In genomic region chr7:19587291-19587690, GRCh38 we compare ENCODE assay signal across 11 cellular contexts.
DNase-seq lines count a peak whose midpoint lies in the region; ATAC-seq and TF ChIP-seq lines count a peak whose summit lies in the region.
"Had no signal": no experiment of that assay in that cellular context is flagged by ENCODE, and none has a peak within 500 bp of the region (broad histone marks: within the 10 kb centered on the region; RNA-seq: fewer than 3 reads in every experiment).

No MANE protein-coding gene starts in this region.

- H3K36me3 ChIP-seq in DOHH2 (ENCODE audit: control insufficient read depth, low read length): no peaks in the 10 kb centered on the region
- no peaks in the 10 kb centered on the region for H3K36me3 ChIP-seq in tibial artery
- H3K36me3 ChIP-seq: BLaER1 treated with 17β-estradiol and CSF1 and Interleukin-3, amounts not matched to agents 10 nM and 100 nM had no signal

- ATAC-seq in GM19023 (IDR thresholded peaks at IDR 0.05; ENCODE audit: unreplicated experiment): peak; percentile 52
- ATAC-seq in HG02973 (IDR thresholded peaks at IDR 0.05; ENCODE audit: unreplicated experiment): peak; percentile 60
- no peak for ATAC-seq in HG02798 (IDR thresholded peaks at IDR 0.05; ENCODE audit: poor library complexity, unreplicated experiment)

- H3K4me3 ChIP-seq in DOHH2 (ENCODE audit: low read length): no peak overlapping the region
- H3K4me3 ChIP-seq in tibial artery: no peak overlapping the region
- H3K4me3 ChIP-seq: BLaER1 treated with 17β-estradiol and CSF1 and Interleukin-3, amounts not matched to agents 10 nM and 100 nM had no signal

- TF ChIP-seq CTCF in DOHH2 (IDR thresholded peaks at IDR 0.05; ENCODE audit: low read depth, low read length, poor library complexity, severe bottlenecking) (peak; percentile 19), tibial artery (IDR thresholded peaks at IDR 0.05) (no peak)

- intact Hi-C loops in tibial artery (cut with DNase I; ENCODE audit: low total_unique reads): no loop called here

- H3K27me3 ChIP-seq in DOHH2 (ENCODE audit: control insufficient read depth, low read length): no peaks in the 10 kb centered on the region
- no peaks in the 10 kb centered on the region for H3K27me3 ChIP-seq in tibial artery
- H3K27me3 ChIP-seq: BLaER1 treated with 17β-estradiol and CSF1 and Interleukin-3, amounts not matched to agents 10 nM and 100 nM had no signal

- H3K9me3 ChIP-seq in DOHH2 (ENCODE audit: control insufficient read depth, insufficient read depth, low read length): no peaks in the 10 kb centered on the region
- no peaks in the 10 kb centered on the region for H3K9me3 ChIP-seq in tibial artery
- H3K9me3 ChIP-seq: BLaER1 treated with 17β-estradiol and CSF1 and Interleukin-3, amounts not matched to agents 10 nM and 100 nM had no signal

- H3K9me2 ChIP-seq in DOHH2 (replicated peaks; ENCODE audit: control insufficient read depth, low read length): no peaks in the 10 kb centered on the region

- H3K79me2 ChIP-seq in DOHH2 (ENCODE audit: control insufficient read depth, low read length): no peaks in the 10 kb centered on the region

- no peaks in the 10 kb centered on the region for H3F3A ChIP-seq in DOHH2 (ENCODE audit: control insufficient read depth, insufficient read depth)

- no peaks in the 10 kb centered on the region for H4K20me1 ChIP-seq in DOHH2 (ENCODE audit: control insufficient read depth, insufficient read depth, low read depth, low read length)
- H4K20me1 ChIP-seq: BLaER1 treated with 17β-estradiol and CSF1 and Interleukin-3, amounts not matched to agents 10 nM and 100 nM had no signal

- peak; percentile 15 for DNase-seq in SK-N-DZ (ENCODE audit: low spot score)
- no peak for DNase-seq in tibial artery
- DNase-seq in COLO668 (lab: John Stamatoyannopoulos, UW; ENCODE audit: unreplicated experiment): no peak
- DNase-seq in activated CD4-positive, CD25-positive, alpha-beta regulatory T cell (lab: John Stamatoyannopoulos, UW): no peak
- DNase-seq: naive B cell, NCI-H2171 had no signal

- H3K4me2 ChIP-seq in DOHH2 (ENCODE audit: low read length): no peak overlapping the region
- H3K4me2 ChIP-seq: BLaER1 treated with 17β-estradiol and CSF1 and Interleukin-3, amounts not matched to agents 10 nM and 100 nM had no signal

- no peak overlapping the region for H3K27ac ChIP-seq in DOHH2 (ENCODE audit: low read depth, low read length)
- H3K27ac ChIP-seq in tibial artery: no peak overlapping the region
- H3K27ac ChIP-seq: BLaER1 treated with 17β-estradiol and CSF1 and Interleukin-3, amounts not matched to agents 10 nM and 100 nM had no signal

- H3K4me1 ChIP-seq in DOHH2 (ENCODE audit: control insufficient read depth, low read length) (no peaks in the 10 kb centered on the region), tibial artery (no peaks in the 10 kb centered on the region)
- H3K4me1 ChIP-seq: BLaER1 treated with 17β-estradiol and CSF1 and Interleukin-3, amounts not matched to agents 10 nM and 100 nM had no signal
